In the genomic region with DNA sequence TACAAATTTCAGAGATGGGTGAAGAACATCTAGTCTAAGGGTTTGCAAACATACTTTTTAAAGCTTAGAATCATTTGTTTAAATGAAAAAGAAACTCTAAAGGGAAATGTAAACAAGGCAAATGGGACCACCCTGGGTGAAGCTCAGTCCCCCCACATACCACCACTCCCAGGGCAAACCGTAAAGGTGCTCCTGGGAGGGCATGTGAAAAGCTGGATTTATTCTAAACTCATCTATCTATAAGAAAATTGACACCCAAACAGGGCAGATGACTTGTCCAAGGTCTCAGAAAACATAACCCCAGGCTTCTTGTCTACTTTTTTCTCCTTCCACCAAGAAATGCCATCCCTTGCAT, we compare ENCODE assay signal across 18 cellular contexts.
DNase-seq lines count a peak whose midpoint lies in the region; TF ChIP-seq lines count a peak whose summit lies in the region.
"Had no signal": no experiment of that assay in that cellular context is flagged by ENCODE, and none has a peak within 500 bp of the region (broad histone marks: within the 10 kb centered on the region; RNA-seq: fewer than 3 reads in every experiment).

No MANE protein-coding gene starts in this region.

- no peaks in the 10 kb centered on the region for H3K27me3 ChIP-seq in H9 (ENCODE audit: insufficient read depth, low read length)
- no peaks in the 10 kb centered on the region for H3K27me3 ChIP-seq in HUES64 (ENCODE audit: insufficient read depth, low read length)
- no peaks in the 10 kb centered on the region for H3K27me3 ChIP-seq in iPS-15b (ENCODE audit: control insufficient read depth, insufficient read depth, low read length)
- H3K27me3 ChIP-seq in PC-9 (ENCODE audit: insufficient read depth, low read depth), result no peaks in the 10 kb centered on the region
- no peaks in the 10 kb centered on the region for H3K27me3 ChIP-seq in ovary
- H3K27me3 ChIP-seq: BE2C had no signal

- H2BK12ac ChIP-seq in H9 (ENCODE audit: insufficient read length, low read depth, low read length), result no peak overlapping the region

- intact Hi-C loops in PC-9 (cut with micrococcal nuclease; ENCODE audit: unreplicated experiment), result no loop called here
- intact Hi-C loops in ovary (cut with DNase I), result no loop called here

- H3K4ac ChIP-seq in H9 (ENCODE audit: low read depth, low read length), result no peak overlapping the region

- no peak overlapping the region for H2AK5ac ChIP-seq in H9 (ENCODE audit: insufficient read length, low read length)

- H3K9me3 ChIP-seq in H9 (ENCODE audit: control insufficient read depth, low read depth, low read length) (no peaks in the 10 kb centered on the region), HUES64 (ENCODE audit: insufficient read depth, low read depth, low read length) (no peaks in the 10 kb centered on the region), iPS-15b (ENCODE audit: control insufficient read depth, insufficient read depth, low read length) (no peaks in the 10 kb centered on the region), PC-9 (ENCODE audit: insufficient read depth, low read depth) (no peaks in the 10 kb centered on the region), ovary (no peaks in the 10 kb centered on the region)
- H3K9me3 ChIP-seq: BE2C, Caco-2 had no signal

- no peak overlapping the region for H2AFZ ChIP-seq in H9 (ENCODE audit: low read length)
- H2AFZ ChIP-seq in PC-9, result no peak overlapping the region

- TF ChIP-seq EP300 in ovary (IDR thresholded peaks at IDR 0.05), result no peak

- no peaks in the 10 kb centered on the region for H3K23me2 ChIP-seq in H9 (ENCODE audit: insufficient read length, low read depth, low read length, poor library complexity, severe bottlenecking)

- H3K4me2 ChIP-seq in H9 (ENCODE audit: insufficient read depth, insufficient read length, low read length) (peak overlapping the region; percentile 60), PC-9 (no peak overlapping the region)

- no peak overlapping the region for H3K23ac ChIP-seq in H9 (ENCODE audit: insufficient read length, low read depth, low read length)

- no peak overlapping the region for H3T11ph ChIP-seq in H9 (ENCODE audit: low read length)

- no peaks in the 10 kb centered on the region for H3K36me3 ChIP-seq in HUES64 (ENCODE audit: insufficient read depth, low read length)
- H3K36me3 ChIP-seq in iPS-15b (ENCODE audit: control insufficient read depth, insufficient read depth, low read length), result peaks cover 3% of the 10 kb centered on the region
- no peaks in the 10 kb centered on the region for H3K36me3 ChIP-seq in PC-9 (ENCODE audit: low read depth)
- no peaks in the 10 kb centered on the region for H3K36me3 ChIP-seq in ovary
- H3K36me3 ChIP-seq: BE2C had no signal

- peaks cover 16 to 36% of the 10 kb centered on the region in 2 experiments for H3K9me3 Mint-ChIP-seq in H9

- no peak for TF ChIP-seq POLR2A in ovary (IDR thresholded peaks at IDR 0.05)

- peaks cover 12 to 28% (median 18%) of the 10 kb centered on the region in 3 experiments for H3K36me3 Mint-ChIP-seq in H9 (ENCODE audit: insufficient read depth in 1 of 3, low read depth in 3 of 3)
- H3K36me3 Mint-ChIP-seq: CD4-positive, CD25-positive, alpha-beta regulatory T cell; CD8-positive, alpha-beta memory T cell had no signal

- no peak overlapping the region for H4K8ac ChIP-seq in H9 (replicated peaks; ENCODE audit: insufficient read length, low read depth, low read length)

- no peak overlapping the region for H2BK15ac ChIP-seq in H9 (ENCODE audit: low read depth, low read length)

- peak overlapping the region; percentile 40 for H3K4me3 ChIP-seq in HUES64 (ENCODE audit: low read length)
- H3K4me3 ChIP-seq in iPS-15b (ENCODE audit: low read depth, low read length), result peak overlapping the region; percentile 57
- no peak overlapping the region for H3K4me3 ChIP-seq in PC-9
- H3K4me3 ChIP-seq in ovary, result no peak overlapping the region

- peak overlapping the region; percentile 25 to 96 (median 44); a peak in 2 of 7 replicates for H3K27ac Mint-ChIP-seq in H9
- H3K27ac Mint-ChIP-seq: CD4-positive, CD25-positive, alpha-beta regulatory T cell; CD8-positive, alpha-beta memory T cell had no signal

- H3K4me3 Mint-ChIP-seq in H9, result peak overlapping the region in 1 of 2 experiments; percentile 75; a peak in 3 of 5 replicates
- H3K4me3 Mint-ChIP-seq: CD4-positive, CD25-positive, alpha-beta regulatory T cell; CD8-positive, alpha-beta memory T cell had no signal

- POLR2A ChIA-PET in PC-9 (lab: Charles Lee; ENCODE audit: unreplicated experiment), result no interaction called here

- no peak overlapping the region for H2BK5ac ChIP-seq in H9 (ENCODE audit: insufficient read length, low read length)

- no peak overlapping the region for H4K5ac ChIP-seq in H9 (ENCODE audit: insufficient read length, low read depth, low read length)

- no peak overlapping the region for H3K56ac ChIP-seq in H9 (ENCODE audit: insufficient read length, low read depth, low read length)

- CTCF ChIA-PET in PC-9 (lab: Charles Lee), result no interaction called here

- H3K4me1 ChIP-seq in H9 (ENCODE audit: insufficient read depth, low read length), result no peaks in the 10 kb centered on the region
- H3K4me1 ChIP-seq in HUES64 (ENCODE audit: insufficient read depth, low read length), result peaks cover 11% of the 10 kb centered on the region
- peaks cover 11% of the 10 kb centered on the region for H3K4me1 ChIP-seq in iPS-15b (ENCODE audit: control insufficient read depth, insufficient read depth, low read length)
- no peaks in the 10 kb centered on the region for H3K4me1 ChIP-seq in PC-9 (replicated peaks; ENCODE audit: insufficient read depth)
- H3K4me1 ChIP-seq in ovary (ENCODE audit: insufficient read depth), result no peaks in the 10 kb centered on the region
- H3K4me1 ChIP-seq: BE2C, Caco-2 had no signal

- H3K79me2 ChIP-seq in H9 (ENCODE audit: insufficient read depth, low read length) (no peaks in the 10 kb centered on the region; the same call in 1 of the 2 replicates), PC-9 (ENCODE audit: low read depth) (no peaks in the 10 kb centered on the region)

- no peaks in the 10 kb centered on the region for H3K79me1 ChIP-seq in H9 (ENCODE audit: insufficient read depth, low read depth, low read length, poor library complexity, severe bottlenecking)

- H3K9me2 ChIP-seq in PC-9 (ENCODE audit: insufficient read depth), result no peaks in the 10 kb centered on the region

- no peaks in the 10 kb centered on the region for H3F3A ChIP-seq in PC-9 (ENCODE audit: insufficient read depth, low read depth)

- TF ChIP-seq CTCF in H9 (conservative IDR thresholded peaks at IDR 0.05), result no peak
- no peak for TF ChIP-seq CTCF in PC-9 (conservative IDR thresholded peaks at IDR 0.05)
- no peak for TF ChIP-seq CTCF in ovary (IDR thresholded peaks at IDR 0.05)

- H3K27ac ChIP-seq in H9 (ENCODE audit: insufficient read length, low read depth, low read length), result peak overlapping the region; percentile 94
- H3K27ac ChIP-seq in HUES64 (ENCODE audit: low read depth, low read length), result peak overlapping the region; percentile 97
- H3K27ac ChIP-seq in PC-9, result no peak overlapping the region
- no peak overlapping the region for H3K27ac ChIP-seq in ovary
- H3K27ac ChIP-seq: HL-60 had no signal

- no peak overlapping the region for H3K14ac ChIP-seq in H9 (ENCODE audit: insufficient read depth, low read length)

- H3K18ac ChIP-seq in H9 (ENCODE audit: insufficient read length, low read depth, low read length), result no peak overlapping the region

- H4K91ac ChIP-seq in H9 (ENCODE audit: insufficient read length, low read depth, low read length), result no peak overlapping the region

- H3K9ac ChIP-seq in H9 (ENCODE audit: extremely low read depth, insufficient read length, low read length) (no peak overlapping the region), HUES64 (ENCODE audit: low read depth, low read length) (peak overlapping the region; percentile 70), iPS-15b (ENCODE audit: low read depth, low read length) (peak overlapping the region; percentile 9)

- H2BK120ac ChIP-seq in H9 (ENCODE audit: low read depth, low read length, poor library complexity, severe bottlenecking), result no peak overlapping the region

- no peaks in the 10 kb centered on the region for H4K20me1 ChIP-seq in H9 (ENCODE audit: control insufficient read depth, insufficient read depth, insufficient read length)
- H4K20me1 ChIP-seq in PC-9 (ENCODE audit: insufficient read depth), result no peaks in the 10 kb centered on the region

- WGBS in H9 (ENCODE audit: extremely low coverage, insufficient read length, low lambda C conversion rate), result no CpG with 5 or more reads among the region's 1 CpG
- WGBS in HUES64, result 0% methylated on average over 1 of the region's 1 CpG
- 63 to 89% (median 80%) methylated on average over 1 of the region's 1 CpG for WGBS in ovary, 3 donors

- peaks cover 15 to 29% of the 10 kb centered on the region in 2 experiments for H3K4me1 Mint-ChIP-seq in H9
- H3K4me1 Mint-ChIP-seq: CD4-positive, CD25-positive, alpha-beta regulatory T cell; CD8-positive, alpha-beta memory T cell had no signal

- H2BK20ac ChIP-seq in H9 (ENCODE audit: low read depth, low read length, poor library complexity, severe bottlenecking), result no peak overlapping the region

- DNase-seq in H9 (no peak), DMS53 treated with DMSO at 0.1 percent for 48 hours (lab: John Stamatoyannopoulos, UW; ENCODE audit: unreplicated experiment) (no peak), PC-9 (no peak), ovary (no peak)
- no peak for DNase-seq in activated CD4-positive, alpha-beta T cell treated with anti-CD3 and anti-CD28 coated beads, Interleukin-2, amount 50 U/mL, for 1 hour
- DNase-seq: ACHN; BE2C; C1 segment of cervical spinal cord; Caco-2; CD4-positive, CD25-positive, alpha-beta regulatory T cell; CD8-positive, alpha-beta memory T cell; DMS79; GF-D8; HCEC 1CT; KG1 had no signal

- BruUV-seq in PC-9 (replicated peaks; lab: Mats Ljungman, UMichigan), result no TSS peak

- peaks cover 2% of the 10 kb centered on the region for H3K27me3 Mint-ChIP-seq in H9 (ENCODE audit: low read depth)

Comparison
In these comparisons a context has a peak if more than half of its experiments do, and no peak if none do; other contexts are left out.
1. H3K27ac ChIP-seq: peak in H9 (single experiment) and HUES64 (single experiment); none in PC-9 (single experiment) and ovary (0 of 2).
2. H3K4me3 ChIP-seq: peak in HUES64 (single experiment) and iPS-15b (single experiment); none in PC-9 (single experiment) and ovary (single experiment).